In the genomic region with DNA sequence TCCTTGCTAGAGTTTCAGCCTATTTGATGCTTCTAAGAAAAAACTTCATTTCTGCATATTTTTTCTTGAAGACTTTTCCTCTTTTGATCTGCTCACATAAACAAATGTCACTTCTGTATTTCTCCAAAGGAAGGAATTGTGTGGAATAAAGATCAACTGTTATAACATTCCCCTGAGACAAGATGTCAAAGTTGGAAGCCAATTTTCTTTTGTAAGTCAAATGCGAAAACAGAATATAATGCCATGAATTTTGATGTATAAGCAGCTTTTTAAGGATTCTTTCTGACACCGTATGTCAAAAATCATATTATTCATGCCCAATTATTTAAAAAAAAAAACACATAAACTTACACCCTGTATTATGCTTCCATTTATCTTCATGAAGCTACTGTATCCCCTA, we compare ENCODE assay signal across 21 cellular contexts.
"Had no signal": no experiment of that assay in that cellular context is flagged by ENCODE, and none has a peak within 500 bp of the region (broad histone marks: within the 10 kb centered on the region; RNA-seq: fewer than 3 reads in every experiment).

No MANE protein-coding gene starts in this region.

- H3K27ac Mint-ChIP-seq: activated T-cell treated with anti-CD3 and anti-CD28 coated beads, Interleukin-2, amount 50 U/mL, for 72 hours; naive thymus-derived CD8-positive, alpha-beta T cell; T-helper 1 cell treated with Interleukin-12 subunit alpha and Interleukin-12 subunit beta and Interleukin-4 antibody, amounts not matched to agents 30 μg/mL and 1 μg/mL, for 36 hours had no signal

- H3K9me3 ChIP-seq: breast epithelium, esophagus squamous epithelium, mucosa of descending colon, tibial nerve had no signal

- DNase-seq: activated CD4-positive, alpha-beta T cell treated with anti-CD3 and anti-CD28 coated beads for 1 hour; activated effector memory CD4-positive, alpha-beta T cell treated with anti-CD3 and anti-CD28 coated beads, Interleukin-2, amount 50 U/mL, for 16 hours; activated naive CD4-positive, alpha-beta T cell treated with anti-CD3 and anti-CD28 coated beads, Interleukin-2, amount 50 U/mL, for 16 hours; activated T-cell treated with anti-CD3 and anti-CD28 coated beads, Interleukin-2, amount 50 U/mL, for 72 hours; aorta; cerebellar nuclear complex; cortex of kidney; effector CD8-positive, alpha-beta T cell; esophagus squamous epithelium; left cardiac atrium; mammary epithelial cell; mucosa of descending colon; naive thymus-derived CD8-positive, alpha-beta T cell; stimulated activated CD4-positive, alpha-beta T cell treated with anti-CD3 and anti-CD28 coated beads, Interleukin-2, amount 100 ng/mL, for 24 hours; stimulated activated naive CD8-positive, alpha-beta T cell treated with anti-CD3 and anti-CD28 coated beads, Interleukin-15, Interleukin-2, amounts not matched to agents 100 U/mL and 50 U/mL, for 24 hours had no signal

- H3K4me3 ChIP-seq: esophagus squamous epithelium, mucosa of descending colon had no signal

- ATAC-seq: activated T-cell treated with anti-CD3 and anti-CD28 coated beads, Interleukin-2, amount 50 U/mL, for 72 hours; left cardiac atrium; mucosa of descending colon; naive thymus-derived CD8-positive, alpha-beta T cell; stimulated activated naive CD8-positive, alpha-beta T cell treated with anti-CD3 and anti-CD28 coated beads, Interleukin-15, Interleukin-2, amounts not matched to agents 100 U/mL and 50 U/mL, for 24 hours had no signal

- H3K4me3 Mint-ChIP-seq: activated T-cell treated with anti-CD3 and anti-CD28 coated beads, Interleukin-2, amount 50 U/mL, for 72 hours; naive thymus-derived CD8-positive, alpha-beta T cell; T-helper 1 cell treated with Interleukin-12 subunit alpha and Interleukin-12 subunit beta and Interleukin-4 antibody, amounts not matched to agents 30 μg/mL and 1 μg/mL, for 36 hours had no signal

- H3K36me3 ChIP-seq: breast epithelium, esophagus squamous epithelium, tibial nerve had no signal

- H3K27ac ChIP-seq: breast epithelium, esophagus squamous epithelium, parathyroid adenoma, tibial nerve, VCaP had no signal

- H3K79me2 ChIP-seq: parathyroid adenoma had no signal

- H3K27me3 ChIP-seq: breast epithelium, esophagus squamous epithelium, tibial nerve had no signal

- H3K9me3 Mint-ChIP-seq: activated T-cell treated with anti-CD3 and anti-CD28 coated beads, Interleukin-2, amount 50 U/mL, for 72 hours; naive thymus-derived CD8-positive, alpha-beta T cell; T-helper 1 cell treated with Interleukin-12 subunit alpha and Interleukin-12 subunit beta and Interleukin-4 antibody, amounts not matched to agents 30 μg/mL and 1 μg/mL, for 36 hours had no signal

- FAIRE-seq: islet of Langerhans had no signal

- H2AFZ ChIP-seq: parathyroid adenoma had no signal

- H3K4me1 ChIP-seq: breast epithelium, parathyroid adenoma had no signal

- H3K36me3 Mint-ChIP-seq: naive thymus-derived CD8-positive, alpha-beta T cell had no signal
